11 cellular contexts compared by ENCODE assay signal in the genomic region with DNA sequence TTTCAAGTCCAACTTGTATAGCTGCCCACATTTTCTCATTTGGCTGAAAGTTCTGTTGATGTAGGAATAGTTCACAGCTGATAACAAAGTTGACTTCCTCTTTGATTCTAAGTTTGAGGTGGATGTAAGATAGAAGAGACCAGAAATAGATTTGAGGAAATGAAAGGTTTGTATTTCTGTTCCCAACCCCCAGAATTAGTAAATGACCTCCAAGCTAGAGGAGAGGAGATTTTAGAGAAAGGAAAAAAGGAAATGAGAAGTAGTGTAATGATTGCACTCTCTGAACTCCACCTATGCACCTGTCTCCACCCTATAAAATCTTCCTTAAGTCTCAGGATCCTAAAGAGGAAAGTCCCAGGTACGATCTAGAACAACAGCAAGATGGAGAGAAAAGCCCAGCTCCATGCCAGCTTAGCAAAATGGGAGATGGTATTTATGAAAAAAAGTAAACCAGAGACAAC.
DNase-seq lines count a peak whose midpoint lies in the region; ATAC-seq and TF ChIP-seq lines count a peak whose summit lies in the region.
"Had no signal": no experiment of that assay in that cellular context is flagged by ENCODE, and none has a peak within 500 bp of the region (broad histone marks: within the 10 kb centered on the region; RNA-seq: fewer than 3 reads in every experiment).

No MANE protein-coding gene starts in this region.

- DNase-seq in memory B cell (ENCODE audit: low spot score in 2 of 2) (peak in 1 of 2 donors; percentile 14), right lobe of liver (no peak), NCI-H1105 (lab: John Stamatoyannopoulos, UW) (no peak), A673 (ENCODE audit: low spot score) (no peak)
- DNase-seq in CD4-positive, alpha-beta T cell: no peak
- DNase-seq: NCI-H2227 treated with DMSO at 0.1 percent for 48 hours had no signal

- H3K4me1 Mint-ChIP-seq in memory B cell: peaks cover 30% of the 10 kb centered on the region
- H3K4me1 Mint-ChIP-seq in CD4-positive, alpha-beta T cell (ENCODE audit: low read depth): no peaks in the 10 kb centered on the region

- CTCF ChIA-PET in A673 (lab: Charles Lee): no interaction called here
- CTCF ChIA-PET in CD4-positive, alpha-beta T cell (lab: Charles Lee): no interaction called here

- H3K36me3 Mint-ChIP-seq in memory B cell: no peaks in the 10 kb centered on the region
- no peaks in the 10 kb centered on the region for H3K36me3 Mint-ChIP-seq in CD4-positive, alpha-beta T cell (ENCODE audit: low read depth)

- intact Hi-C loops in right lobe of liver (cut with DNase I) (no loop called here), A673 (cut with micrococcal nuclease; ENCODE audit: unreplicated experiment) (no loop called here)
- intact Hi-C loops in CD4-positive, alpha-beta T cell (cut with DNase I, micrococcal nuclease): no loop called here

- no TSS peak for BruUV-seq in A673 (replicated peaks; lab: Mats Ljungman, UMichigan)

- H3K9me3 ChIP-seq in right lobe of liver: no peaks in the 10 kb centered on the region
- H3K9me3 ChIP-seq in A673 (ENCODE audit: low read depth, low read length, poor library complexity, severe bottlenecking): no peaks in the 10 kb centered on the region
- no peaks in the 10 kb centered on the region for H3K9me3 ChIP-seq in CD4-positive, alpha-beta T cell (ENCODE audit: control insufficient read depth, low read length)
- H3K9me3 ChIP-seq: neutrophil had no signal

- ATAC-seq in GM19025 (IDR thresholded peaks at IDR 0.05; ENCODE audit: low read depth, unreplicated experiment) (peak; percentile 69), HG02678 (IDR thresholded peaks at IDR 0.05; ENCODE audit: unreplicated experiment) (peak; percentile 85), HG03521 (IDR thresholded peaks at IDR 0.05; ENCODE audit: unreplicated experiment) (peak; percentile 84), memory B cell (ENCODE audit: low read depth) (peak; percentile 92), right lobe of liver (no peak)
- no peak for ATAC-seq in CD4-positive, alpha-beta T cell (ENCODE audit: poor library complexity)

- H3K27ac ChIP-seq in right lobe of liver (no peak overlapping the region), A673 (ENCODE audit: low read depth, low read length, poor library complexity, severe bottlenecking) (no peak overlapping the region)
- H3K27ac ChIP-seq in CD4-positive, alpha-beta T cell (ENCODE audit: low read depth, low read length): no peak overlapping the region
- H3K27ac ChIP-seq: neutrophil had no signal

- WGBS in right lobe of liver (ENCODE audit: insufficient coverage, low coverage, low lambda C conversion rate, missing lambda C conversion rate): 50% methylated on average over 1 of the region's 1 CpG

- H3K4me3 ChIP-seq in right lobe of liver (no peak overlapping the region), A673 (ENCODE audit: low read depth, low read length, poor library complexity, severe bottlenecking) (no peak overlapping the region)

- H3K27me3 Mint-ChIP-seq in memory B cell: no peaks in the 10 kb centered on the region
- peaks cover 48% of the 10 kb centered on the region for H3K27me3 Mint-ChIP-seq in CD4-positive, alpha-beta T cell

- peak overlapping the region; percentile 80 for H3K27ac Mint-ChIP-seq in memory B cell
- H3K27ac Mint-ChIP-seq in CD4-positive, alpha-beta T cell: no peak overlapping the region
- H3K27ac Mint-ChIP-seq: T-helper 1 cell treated with Interleukin-12 subunit alpha and Interleukin-12 subunit beta and Interleukin-4 antibody, amounts not matched to agents 30 μg/mL and 1 μg/mL, for 36 hours had no signal

- POLR2A ChIA-PET in A673 (lab: Charles Lee; ENCODE audit: low non-redundant PET): no interaction called here
- POLR2A ChIA-PET in CD4-positive, alpha-beta T cell (lab: Charles Lee): no interaction called here

- no peaks in the 10 kb centered on the region for H3K9me3 Mint-ChIP-seq in memory B cell
- H3K9me3 Mint-ChIP-seq in CD4-positive, alpha-beta T cell: no peaks in the 10 kb centered on the region
- H3K9me3 Mint-ChIP-seq: T-helper 1 cell treated with Interleukin-12 subunit alpha and Interleukin-12 subunit beta and Interleukin-4 antibody, amounts not matched to agents 30 μg/mL and 1 μg/mL, for 36 hours had no signal

- H3K36me3 ChIP-seq in right lobe of liver (no peaks in the 10 kb centered on the region), A673 (ENCODE audit: insufficient read depth, low read length, poor library complexity, severe bottlenecking) (no peaks in the 10 kb centered on the region)
- H3K36me3 ChIP-seq: neutrophil had no signal

- TF ChIP-seq CTCF in right lobe of liver (IDR thresholded peaks at IDR 0.05): no peak
- TF ChIP-seq CTCF in A673 (conservative IDR thresholded peaks at IDR 0.05; ENCODE audit: low read depth, low read length): no peak
- no peak for TF ChIP-seq CTCF in CD4-positive, alpha-beta T cell (IDR thresholded peaks at IDR 0.05)

- H3K4me1 ChIP-seq in right lobe of liver (no peaks in the 10 kb centered on the region), A673 (ENCODE audit: insufficient read depth, low read length, poor library complexity, severe bottlenecking) (no peaks in the 10 kb centered on the region)

- TF ChIP-seq POLR2A in right lobe of liver (IDR thresholded peaks at IDR 0.05): no peak

- H3K4me3 Mint-ChIP-seq in memory B cell: peak overlapping the region; percentile 43
- H3K4me3 Mint-ChIP-seq in CD4-positive, alpha-beta T cell: no peak overlapping the region
- H3K4me3 Mint-ChIP-seq: T-helper 1 cell treated with Interleukin-12 subunit alpha and Interleukin-12 subunit beta and Interleukin-4 antibody, amounts not matched to agents 30 μg/mL and 1 μg/mL, for 36 hours had no signal

- no peaks in the 10 kb centered on the region for H3K27me3 ChIP-seq in right lobe of liver
- H3K27me3 ChIP-seq in A673 (replicated peaks; ENCODE audit: insufficient read depth, low read depth, low read length, poor library complexity): no peaks in the 10 kb centered on the region
- H3K27me3 ChIP-seq in CD4-positive, alpha-beta T cell (ENCODE audit: control insufficient read depth, insufficient read depth, low read length): peaks cover 5% of the 10 kb centered on the region
- H3K27me3 ChIP-seq: neutrophil had no signal

Comparison
In these comparisons a context has a peak if more than half of its experiments do, and no peak if none do; other contexts are left out.
1. ATAC-seq: peak in GM19025 (single experiment), HG02678 (single experiment), HG03521 (single experiment) and memory B cell (single experiment); none in right lobe of liver (0 of 4) and CD4-positive, alpha-beta T cell (single experiment).